In the genomic region with DNA sequence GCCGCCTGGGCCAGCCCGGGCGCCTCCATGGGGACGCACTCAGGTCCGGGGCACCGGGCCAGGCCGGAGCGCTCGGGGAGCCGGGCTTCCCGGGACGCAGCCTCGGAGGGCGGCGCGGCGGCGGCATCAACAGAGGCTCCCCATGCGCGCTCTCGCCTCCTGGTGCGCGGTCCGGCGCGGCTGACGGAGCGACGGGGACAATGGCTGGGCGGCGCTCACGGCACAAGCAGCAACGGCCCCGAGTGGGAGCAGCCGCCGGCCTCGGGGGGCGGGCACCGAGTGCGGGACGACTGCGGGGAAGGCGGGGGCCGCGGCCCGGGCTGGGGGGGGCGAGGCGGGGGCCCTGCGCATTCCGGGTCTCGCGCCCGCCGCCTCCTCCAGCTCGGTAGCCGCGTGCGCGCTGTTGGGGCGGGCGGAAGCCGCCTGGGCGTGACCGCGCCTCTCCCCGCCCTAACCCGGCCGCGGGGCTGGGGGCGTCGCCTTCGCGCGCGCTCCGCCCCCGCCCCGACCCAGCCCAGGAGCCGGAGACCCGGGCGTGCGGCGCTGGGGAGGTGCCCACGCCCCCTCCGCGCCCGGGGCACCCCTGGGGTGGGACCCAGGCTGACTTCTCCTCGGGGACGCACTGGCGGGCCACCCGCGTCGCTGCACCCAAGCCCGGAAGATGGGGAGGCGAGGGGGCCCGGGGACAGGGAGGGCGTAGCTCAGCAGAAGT, we compare ENCODE assay signal across 8 cellular contexts. TPM values are rescaled to one million over a fixed set of nuclear protein-coding genes. Genes with fewer than 3 reads are reported as not detected.
DNase-seq lines count a peak whose midpoint lies in the region; ATAC-seq and TF ChIP-seq lines count a peak whose summit lies in the region.

A gene (minus strand): TSS at position 425 of the 712 bp plus-strand sequence. CDS start 396 bp downstream, at position 29.

- H3K36me3 ChIP-seq in SJSA1 (no peaks in the 10 kb centered on the region), left ventricle myocardium inferior (no peaks in the 10 kb centered on the region), rectal smooth muscle tissue (ENCODE audit: control insufficient read depth, insufficient read depth, low read length) (no peaks in the 10 kb centered on the region)

- no peaks in the 10 kb centered on the region for H3K9me3 Mint-ChIP-seq in activated naive CD4-positive, alpha-beta T cell treated with anti-CD3 and anti-CD28 coated beads, Interleukin-2, amount 50 U/mL, for 72 hours

- DNase-seq in CD1c-positive myeloid dendritic cell (ENCODE audit: extremely low spot score) (peak; percentile 69), SJSA1 (ENCODE audit: low read depth in 1 of 2, low spot score in 2 of 2) (peak; percentile 38 to 47), left ventricle myocardium inferior (peak; percentile 49), NCI-H2107 treated with DMSO at 0.1 percent for 48 hours (lab: John Stamatoyannopoulos, UW; ENCODE audit: unreplicated experiment) (no peak)
- DNase-seq in activated naive CD4-positive, alpha-beta T cell treated with anti-CD3 and anti-CD28 coated beads, Interleukin-2, amount 50 U/mL, for 72 hours (ENCODE audit: low spot score in 2 of 2), result peak; percentile 56 to 68

- ATAC-seq in GM19351 (IDR thresholded peaks at IDR 0.05; ENCODE audit: unreplicated experiment) (peak; percentile 68), HG03460 (IDR thresholded peaks at IDR 0.05; ENCODE audit: unreplicated experiment) (peak; percentile 67)
- ATAC-seq in activated naive CD4-positive, alpha-beta T cell treated with anti-CD3 and anti-CD28 coated beads, Interleukin-2, amount 50 U/mL, for 72 hours, result peak; percentile 86 to 92

- H3K36me3 Mint-ChIP-seq in activated naive CD4-positive, alpha-beta T cell treated with anti-CD3 and anti-CD28 coated beads, Interleukin-2, amount 50 U/mL, for 72 hours, result peaks cover 12% of the 10 kb centered on the region in 2 donors

- H3K27me3 ChIP-seq in SJSA1 (replicated peaks) (no peaks in the 10 kb centered on the region), left ventricle myocardium inferior (ENCODE audit: low read depth) (peaks cover 7% of the 10 kb centered on the region), rectal smooth muscle tissue (ENCODE audit: control insufficient read depth, insufficient read depth, low read length) (no peaks in the 10 kb centered on the region)

- H3K4me1 ChIP-seq in SJSA1 (replicated peaks), result no peaks in the 10 kb centered on the region
- H3K4me1 ChIP-seq in left ventricle myocardium inferior, result peaks cover 4% of the 10 kb centered on the region
- no peaks in the 10 kb centered on the region for H3K4me1 ChIP-seq in rectal smooth muscle tissue (ENCODE audit: control insufficient read depth, insufficient read depth, low read length)

- H3K9ac ChIP-seq in rectal smooth muscle tissue (ENCODE audit: low read length), result peak within 1 kb of the TSS; percentile 40

- H3K27ac Mint-ChIP-seq in activated naive CD4-positive, alpha-beta T cell treated with anti-CD3 and anti-CD28 coated beads, Interleukin-2, amount 50 U/mL, for 72 hours, result peak within 1 kb of the TSS in 1 of 2 donors; percentile 91

- no peak for TF ChIP-seq CTCF in left ventricle myocardium inferior (IDR thresholded peaks at IDR 0.05; ENCODE audit: borderline replicate concordance)

- intact Hi-C loops in left ventricle myocardium inferior (cut with micrococcal nuclease), result no loop called here

- H3K27ac ChIP-seq in SJSA1 (no peak within 1 kb of the TSS), left ventricle myocardium inferior (replicated peaks) (peak within 1 kb of the TSS; percentile 84), rectal smooth muscle tissue (ENCODE audit: low read depth, low read length) (no peak within 1 kb of the TSS)

- H3K9me3 ChIP-seq in SJSA1 (replicated peaks) (no peaks in the 10 kb centered on the region), left ventricle myocardium inferior (replicated peaks) (no peaks in the 10 kb centered on the region)

- H3K4me3 ChIP-seq in SJSA1 (peak within 1 kb of the TSS; percentile 65), left ventricle myocardium inferior (peak within 1 kb of the TSS; percentile 74), rectal smooth muscle tissue (ENCODE audit: low read length) (peak within 1 kb of the TSS; percentile 77)

RNA-seq across cellular contexts. Expression of the gene that starts here (rescaled TPM):
- 3.7 and 8.3 TPM in 2 replicates for total RNA-seq in SJSA1 (2014; rRNA removed; shearing (Covaris generic))
- 10 to 100 TPM; 49.0 to 74.4 TPM for total RNA-seq in activated naive CD4-positive, alpha-beta T cell treated with anti-CD3 and anti-CD28 coated beads, Interleukin-2, amount 50 U/mL, for 72 hours
- 3.7 TPM for total RNA-seq in left ventricle myocardium inferior
